In the genomic region with DNA sequence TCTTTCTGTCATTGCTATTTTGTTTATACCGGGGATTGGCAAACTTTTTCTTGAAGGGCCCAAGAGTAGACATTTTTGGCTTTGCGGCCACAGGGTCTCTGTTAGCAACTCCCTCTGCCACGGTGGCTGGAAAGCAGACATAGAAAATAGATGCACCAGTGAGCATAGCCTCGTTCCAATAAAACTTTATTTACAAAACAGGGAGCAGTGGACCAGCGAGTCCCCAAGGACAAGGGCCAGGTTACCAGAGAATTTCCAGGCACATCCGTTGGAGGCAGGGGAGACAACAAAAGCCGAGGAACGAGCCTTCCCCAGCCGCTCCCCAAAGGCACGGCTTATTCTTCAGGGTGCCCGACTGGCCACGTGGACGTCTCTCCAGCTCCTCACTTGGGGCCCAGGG, we compare ENCODE assay signal across 2 cellular contexts.
TF ChIP-seq lines count a peak whose summit lies in the region.

No MANE protein-coding gene starts in this region.

TF ChIP-seq in GM23338, 12 proteins besides CTCF, POLR2A, EP300 and RAD21:
- TF ChIP-seq ZNF331 (CRISPR knock-in tag; IDR thresholded peaks at IDR 0.05; ENCODE audit: low read depth) = no peak
- TF ChIP-seq NANOG (IDR thresholded peaks at IDR 0.05; ENCODE audit: borderline replicate concordance) = no peak

TF ChIP-seq in K562, 482 proteins besides CTCF, POLR2A, EP300 and RAD21:
- TF ChIP-seq, protein P1, sequence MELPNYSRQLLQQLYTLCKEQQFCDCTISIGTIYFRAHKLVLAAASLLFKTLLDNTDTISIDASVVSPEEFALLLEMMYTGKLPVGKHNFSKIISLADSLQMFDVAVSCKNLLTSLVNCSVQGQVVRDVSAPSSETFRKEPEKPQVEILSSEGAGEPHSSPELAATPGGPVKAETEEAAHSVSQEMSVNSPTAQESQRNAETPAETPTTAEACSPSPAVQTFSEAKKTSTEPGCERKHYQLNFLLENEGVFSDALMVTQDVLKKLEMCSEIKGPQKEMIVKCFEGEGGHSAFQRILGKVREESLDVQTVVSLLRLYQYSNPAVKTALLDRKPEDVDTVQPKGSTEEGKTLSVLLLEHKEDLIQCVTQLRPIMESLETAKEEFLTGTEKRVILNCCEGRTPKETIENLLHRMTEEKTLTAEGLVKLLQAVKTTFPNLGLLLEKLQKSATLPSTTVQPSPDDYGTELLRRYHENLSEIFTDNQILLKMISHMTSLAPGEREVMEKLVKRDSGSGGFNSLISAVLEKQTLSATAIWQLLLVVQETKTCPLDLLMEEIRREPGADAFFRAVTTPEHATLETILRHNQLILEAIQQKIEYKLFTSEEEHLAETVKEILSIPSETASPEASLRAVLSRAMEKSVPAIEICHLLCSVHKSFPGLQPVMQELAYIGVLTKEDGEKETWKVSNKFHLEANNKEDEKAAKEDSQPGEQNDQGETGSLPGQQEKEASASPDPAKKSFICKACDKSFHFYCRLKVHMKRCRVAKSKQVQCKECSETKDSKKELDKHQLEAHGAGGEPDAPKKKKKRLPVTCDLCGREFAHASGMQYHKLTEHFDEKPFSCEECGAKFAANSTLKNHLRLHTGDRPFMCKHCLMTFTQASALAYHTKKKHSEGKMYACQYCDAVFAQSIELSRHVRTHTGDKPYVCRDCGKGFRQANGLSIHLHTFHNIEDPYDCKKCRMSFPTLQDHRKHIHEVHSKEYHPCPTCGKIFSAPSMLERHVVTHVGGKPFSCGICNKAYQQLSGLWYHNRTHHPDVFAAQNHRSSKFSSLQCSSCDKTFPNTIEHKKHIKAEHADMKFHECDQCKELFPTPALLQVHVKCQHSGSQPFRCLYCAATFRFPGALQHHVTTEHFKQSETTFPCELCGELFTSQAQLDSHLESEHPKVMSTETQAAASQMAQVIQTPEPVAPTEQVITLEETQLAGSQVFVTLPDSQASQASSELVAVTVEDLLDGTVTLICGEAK (IDR thresholded peaks at IDR 0.05) = peak; percentile 97
- TF ChIP-seq, protein P1 (CRISPR knock-in tag; IDR thresholded peaks at IDR 0.05) = peak; percentile 93
- TF ChIP-seq BHLHE40 (IDR thresholded peaks at IDR 0.05; ENCODE audit: low read length) = no peak
